In genomic region chr17:35816723-35817122, GRCh38 we compare ENCODE assay signal across 23 cellular contexts. TPM values are rescaled to one million over a fixed set of nuclear protein-coding genes. Genes with fewer than 3 reads are reported as not detected.
DNase-seq lines count a peak whose midpoint lies in the region; ATAC-seq and TF ChIP-seq lines count a peak whose summit lies in the region.
"Had no signal": no experiment of that assay in that cellular context is flagged by ENCODE, and none has a peak within 500 bp of the region (broad histone marks: within the 10 kb centered on the region; RNA-seq: fewer than 3 reads in every experiment).

No MANE protein-coding gene starts in this region.

- no TSS peak for BruUV-seq in IMR-90 (replicated peaks; lab: Mats Ljungman, UMichigan)

- no peak for DNase-seq in CD4-positive, CD25-positive, alpha-beta regulatory T cell
- DNase-seq in IMR-90, result no peak
- no peak for DNase-seq in immature natural killer cell
- no peak for DNase-seq in trophoblast cell
- no peak for DNase-seq in GM19238 (ENCODE audit: insufficient read length, low spot score)
- no peak for DNase-seq in GF-D8 (lab: John Stamatoyannopoulos, UW)
- DNase-seq in GM13976 (ENCODE audit: low spot score), result no peak
- DNase-seq: BE2C, COR-L47, DND-41, KBM-7, NCI-H1105, NCI-H146, NCI-H2029, NCI-H2227 treated with DMSO at 0.1 percent for 48 hours, NCI-H510A treated with DMSO at 0.1 percent for 48 hours, NCI-H774, SIG-M5, SK-N-SH had no signal

- ATAC-seq in CD4-positive, CD25-positive, alpha-beta regulatory T cell (ENCODE audit: low read depth in 2 of 2), result no peak
- no peak; the same call in 1 of the 2 replicates for ATAC-seq in IMR-90 (ENCODE audit: low read depth)
- ATAC-seq: HCT116, Panc1 had no signal

- no peak for TF ChIP-seq CTCF in IMR-90 (conservative IDR thresholded peaks at IDR 0.05; ENCODE audit: low read depth, low read length)
- no peak for TF ChIP-seq CTCF in GM13976 (IDR thresholded peaks at IDR 0.05; ENCODE audit: borderline replicate concordance, control extremely low read depth, extremely low read depth, insufficient read depth, missing control alignments)

- H3K18ac ChIP-seq in IMR-90 (ENCODE audit: low read depth, low read length) (no peak overlapping the region), trophoblast cell (ENCODE audit: low read length) (no peak overlapping the region)

- POLR2A ChIA-PET in IMR-90 (lab: Charles Lee; ENCODE audit: unreplicated experiment), result no interaction called here

- H3K27me3 ChIP-seq in CD4-positive, CD25-positive, alpha-beta regulatory T cell (ENCODE audit: control insufficient read depth, insufficient read depth, low read length), result no peaks in the 10 kb centered on the region
- H3K27me3 ChIP-seq in IMR-90 (ENCODE audit: control insufficient read depth, insufficient read depth, low read length), result no peaks in the 10 kb centered on the region
- no peaks in the 10 kb centered on the region for H3K27me3 ChIP-seq in trophoblast cell (ENCODE audit: insufficient read depth, low read length)
- H3K27me3 ChIP-seq: BE2C had no signal

- peak overlapping the region; percentile 7 for H3K4me3 ChIP-seq in CD4-positive, CD25-positive, alpha-beta regulatory T cell (ENCODE audit: low read depth, low read length)
- no peak overlapping the region for H3K4me3 ChIP-seq in IMR-90 (ENCODE audit: insufficient read depth, low read depth, low read length)
- H3K4me3 ChIP-seq in trophoblast cell (ENCODE audit: low read depth, low read length), result no peak overlapping the region

- H4K20me1 ChIP-seq in IMR-90 (ENCODE audit: insufficient read depth, low read length), result peaks cover 78% of the 10 kb centered on the region

- peak overlapping the region in 1 of 3 donors; percentile 10 for H3K27ac Mint-ChIP-seq in CD4-positive, CD25-positive, alpha-beta regulatory T cell
- H3K27ac Mint-ChIP-seq in immature natural killer cell, result peak overlapping the region in 4 of 6 donors; percentile 19 to 49 (median 38)

- peaks cover 29 to 70% (median 53%) of the 10 kb centered on the region in 4 donors for H3K4me1 Mint-ChIP-seq in CD4-positive, CD25-positive, alpha-beta regulatory T cell
- H3K4me1 Mint-ChIP-seq in immature natural killer cell, result peaks cover 52 to 86% of the 10 kb centered on the region in 2 donors

- H2AK5ac ChIP-seq in IMR-90 (ENCODE audit: low read depth, low read length) (no peak overlapping the region), trophoblast cell (ENCODE audit: low read length) (no peak overlapping the region)

- WGBS in IMR-90 (ENCODE audit: extremely low coverage in 2 of 2, insufficient read length in 1 of 2), 2 experiments, result 100% methylated on average over 1 of the region's 5 CpGs; no CpG with 5 or more reads in 1 of the 2 experiments
- no CpG with 5 or more reads among the region's 5 CpGs for WGBS in trophoblast cell (ENCODE audit: extremely low coverage, insufficient coverage, insufficient read length)

- in situ Hi-C loops in IMR-90 (cut with MboI; ENCODE audit: low sequenced_read_pairs) (no loop called here), GM13976 (cut with MboI; ENCODE audit: low sequenced_read_pairs, unreplicated experiment) (no loop called here)

- no peaks in the 10 kb centered on the region for H3K9me3 ChIP-seq in CD4-positive, CD25-positive, alpha-beta regulatory T cell (ENCODE audit: control insufficient read depth in 2 of 2, low read length in 2 of 2)
- no peaks in the 10 kb centered on the region for H3K9me3 ChIP-seq in IMR-90 (ENCODE audit: control insufficient read depth, insufficient read depth, low read length)
- no peaks in the 10 kb centered on the region for H3K9me3 ChIP-seq in trophoblast cell (ENCODE audit: insufficient read depth, low read depth, low read length)
- H3K9me3 ChIP-seq: BE2C, SK-N-SH had no signal

- H4K8ac ChIP-seq in IMR-90 (ENCODE audit: low read depth in 2 of 2, low read length in 2 of 2) (no peak overlapping the region), trophoblast cell (ENCODE audit: low read depth, low read length) (no peak overlapping the region)

- H2BK12ac ChIP-seq in trophoblast cell (ENCODE audit: low read length), result no peak overlapping the region

- no peak overlapping the region for H3K4ac ChIP-seq in IMR-90 (ENCODE audit: low read depth, low read length)
- peak overlapping the region; percentile 24 for H3K4ac ChIP-seq in trophoblast cell (ENCODE audit: low read depth, low read length)

- dilution Hi-C loops in IMR-90 (cut with HindIII; ENCODE audit: low sequenced_read_pairs, unreplicated experiment), result no loop called here

- H3K9me1 ChIP-seq in IMR-90 (ENCODE audit: insufficient read depth, low read length), result peaks cover 9% of the 10 kb centered on the region

- no peak overlapping the region for H2BK15ac ChIP-seq in IMR-90 (ENCODE audit: low read depth, low read length)

- peaks cover 11% of the 10 kb centered on the region for H3K79me2 ChIP-seq in trophoblast cell (ENCODE audit: control insufficient read depth, insufficient read depth, low read length, poor library complexity)

- H3K9me3 Mint-ChIP-seq in CD4-positive, CD25-positive, alpha-beta regulatory T cell, result no peaks in the 10 kb centered on the region
- H3K9me3 Mint-ChIP-seq in immature natural killer cell, result no peaks in the 10 kb centered on the region

- CTCF ChIA-PET in IMR-90 (lab: Yijun Ruan, JAX), result interaction anchor here (0.5 to 1.2 kb wide), 8 partner anchors 11 to 1274 kb away, joined by 3 to 8 read pairs (median 4); no protein-coding TSS in a partner anchor

- peaks cover 33% of the 10 kb centered on the region for H3K4me1 ChIP-seq in CD4-positive, CD25-positive, alpha-beta regulatory T cell (ENCODE audit: control insufficient read depth, insufficient read depth, low read length, poor library complexity, severe bottlenecking)
- H3K4me1 ChIP-seq in IMR-90 (ENCODE audit: control insufficient read depth, insufficient read depth, low read length) (peaks cover 4% of the 10 kb centered on the region; the same call in 1 of the 2 replicates), trophoblast cell (ENCODE audit: control insufficient read depth in 1 of 2, insufficient read depth in 2 of 2, low read length in 2 of 2) (no peaks in the 10 kb centered on the region)

- TF ChIP-seq RAD21 in IMR-90 (IDR thresholded peaks at IDR 0.05; ENCODE audit: low read length), result no peak

- H3K23ac ChIP-seq in IMR-90 (ENCODE audit: low read depth, low read length), result no peak overlapping the region
- no peak overlapping the region for H3K23ac ChIP-seq in trophoblast cell (ENCODE audit: low read length)

- no peak overlapping the region for H4K5ac ChIP-seq in IMR-90 (ENCODE audit: low read depth, low read length)

- peak overlapping the region; percentile 21; the same call in 1 of the 2 replicates for H3K4me2 ChIP-seq in IMR-90 (ENCODE audit: low read depth, low read length)
- H3K4me2 ChIP-seq in trophoblast cell (ENCODE audit: low read length), result no peak overlapping the region
- H3K4me2 ChIP-seq: SK-N-SH had no signal

- H4K12ac ChIP-seq in trophoblast cell (ENCODE audit: low read depth, low read length), result no peak overlapping the region

- H3K14ac ChIP-seq in IMR-90 (replicated peaks; ENCODE audit: low read depth, low read length) (0 out of 2 replicates have a peak overlapping the region, but pooled peaks have one; percentile 39), trophoblast cell (ENCODE audit: low read length) (no peak overlapping the region)

- TF ChIP-seq POLR2A in IMR-90 (IDR thresholded peaks at IDR 0.05; ENCODE audit: low read depth, low read length), result no peak

- no peak overlapping the region for H3K4me3 Mint-ChIP-seq in CD4-positive, CD25-positive, alpha-beta regulatory T cell
- no peak overlapping the region for H3K4me3 Mint-ChIP-seq in immature natural killer cell

- H2AFZ ChIP-seq in IMR-90 (replicated peaks; ENCODE audit: low read length, poor library complexity), result no peak overlapping the region
- no peak overlapping the region for H2AFZ ChIP-seq in trophoblast cell (ENCODE audit: insufficient read depth, low read length, poor library complexity)

- peaks cover 29% of the 10 kb centered on the region for H3K36me3 Mint-ChIP-seq in CD4-positive, CD25-positive, alpha-beta regulatory T cell
- H3K36me3 Mint-ChIP-seq in immature natural killer cell, result peaks cover 4 to 18% (median 11%) of the 10 kb centered on the region in 3 donors

- no peak overlapping the region for H2AK9ac ChIP-seq in IMR-90 (replicated peaks; ENCODE audit: low read depth, low read length, poor library complexity)

- no peak overlapping the region for H3K56ac ChIP-seq in IMR-90 (ENCODE audit: extremely low read depth, insufficient read depth, low read length)

- H2BK20ac ChIP-seq in IMR-90 (ENCODE audit: low read depth, low read length), result no peak overlapping the region

- H2BK120ac ChIP-seq in IMR-90 (ENCODE audit: low read depth, low read length) (no peak overlapping the region), trophoblast cell (ENCODE audit: insufficient read depth, low read length, poor library complexity) (no peak overlapping the region)

- intact Hi-C loops in IMR-90 (cut with micrococcal nuclease), result no loop called here

- H3K9ac ChIP-seq in IMR-90 (ENCODE audit: low read depth, low read length) (no peak overlapping the region), trophoblast cell (ENCODE audit: low read length) (no peak overlapping the region)
- H3K9ac ChIP-seq: SK-N-SH had no signal

- no peak overlapping the region for H3K27ac ChIP-seq in CD4-positive, CD25-positive, alpha-beta regulatory T cell (ENCODE audit: insufficient read depth, low read length, poor library complexity, severe bottlenecking)
- peak overlapping the region; percentile 11; the same call in 1 of the 2 replicates for H3K27ac ChIP-seq in IMR-90 (ENCODE audit: insufficient read depth, low read length)
- H3K27ac ChIP-seq in trophoblast cell (ENCODE audit: low read depth, low read length), result no peak overlapping the region

- H4K91ac ChIP-seq in IMR-90 (ENCODE audit: insufficient read depth, low read depth, low read length), result no peak overlapping the region
- H4K91ac ChIP-seq in trophoblast cell (ENCODE audit: low read depth, low read length), result no peak overlapping the region

- H2BK5ac ChIP-seq in IMR-90 (ENCODE audit: low read depth, low read length, poor library complexity, severe bottlenecking) (no peak overlapping the region), trophoblast cell (ENCODE audit: low read depth, low read length, poor library complexity) (no peak overlapping the region)

- H3K36me3 ChIP-seq in CD4-positive, CD25-positive, alpha-beta regulatory T cell (ENCODE audit: control insufficient read depth, insufficient read depth, low read length), result peaks cover 54% of the 10 kb centered on the region
- H3K36me3 ChIP-seq in IMR-90 (ENCODE audit: control insufficient read depth, insufficient read depth, low read length), result peaks cover 18% of the 10 kb centered on the region
- peaks cover 8 to 19% of the 10 kb centered on the region in 2 experiments for H3K36me3 ChIP-seq in trophoblast cell (ENCODE audit: control insufficient read depth in 1 of 2, insufficient read depth in 2 of 2, low read length in 2 of 2)

- no peaks in the 10 kb centered on the region for H3K27me3 Mint-ChIP-seq in CD4-positive, CD25-positive, alpha-beta regulatory T cell
- H3K27me3 Mint-ChIP-seq in immature natural killer cell (ENCODE audit: low read depth in 3 of 3), result no peaks in the 10 kb centered on the region

- H3K79me1 ChIP-seq in IMR-90 (ENCODE audit: low read depth in 1 of 2, low read length in 2 of 2), result peaks cover 4 to 50% of the 10 kb centered on the region in 2 experiments
- H3K79me1 ChIP-seq in trophoblast cell (ENCODE audit: low read length), result no peaks in the 10 kb centered on the region

RNA-seq across cellular contexts. Expression of gene TAF15, which starts 7.4 kb away (rescaled TPM):
- 186 TPM for total RNA-seq in CD4-positive, CD25-positive, alpha-beta regulatory T cell
- 10 to 100 TPM in 3 of 4 donors, 1 to 10 TPM in 1; 8.8 to 19.8 (median 15.0) TPM for polyA plus RNA-seq in CD4-positive, CD25-positive, alpha-beta regulatory T cell
- total RNA-seq in IMR-90 (2012; rRNA removed), result 46.8 and 47.2 TPM in 2 replicates
- polyA plus RNA-seq in IMR-90 (2012; rRNA removed), result 69.8 and 98.0 TPM in 2 replicates
- polyA plus RNA-seq in IMR-90 (2012; cell fraction: cytosol; rRNA removed), result 24.8 and 31.2 TPM in 2 replicates
- 16.5 and 67.6 TPM in 2 replicates for polyA plus RNA-seq in IMR-90 (2012; cell fraction: nucleus; rRNA removed; ENCODE audit: low replicate concordance)
- polyA plus RNA-seq in immature natural killer cell, result 10 to 100 TPM in 2 of 3 donors, 1 to 10 TPM in 1; 9.4 to 35.5 (median 10.3) TPM
- polyA plus RNA-seq in trophoblast cell (2013), result 113 and 125 TPM in 2 replicates

RNA-seq across cellular contexts. Expression of gene MMP28, which starts 21.3 kb away (rescaled TPM):
- not detected for total RNA-seq in CD4-positive, CD25-positive, alpha-beta regulatory T cell
- polyA plus RNA-seq in CD4-positive, CD25-positive, alpha-beta regulatory T cell, result 1 to 10 TPM in 2 of 4 donors, under 1 TPM in 1, not detected in 1; 0.80 to 4.3 (median 2.7) TPM
- 0.18 TPM in 1 of 2 replicates, not detected in the other for total RNA-seq in IMR-90 (2012; rRNA removed)
- not detected in 2 replicates for polyA plus RNA-seq in IMR-90 (2012; rRNA removed)
- 0.08 TPM in 1 of 2 replicates, not detected in the other for polyA plus RNA-seq in IMR-90 (2012; cell fraction: cytosol; rRNA removed)
- polyA plus RNA-seq in IMR-90 (2012; cell fraction: nucleus; rRNA removed; ENCODE audit: low replicate concordance), result not detected in 2 replicates
- polyA plus RNA-seq in immature natural killer cell, result not detected
- polyA plus RNA-seq in trophoblast cell (2013), result 10.9 and 11.5 TPM in 2 replicates
- total RNA-seq: A673, H1 had no signal
- polyA plus RNA-seq: H1 had no signal

RNA-seq across cellular contexts. Expression of gene HEATR9, which starts 52.0 kb away (rescaled TPM):
- not detected for total RNA-seq in CD4-positive, CD25-positive, alpha-beta regulatory T cell
- polyA plus RNA-seq in CD4-positive, CD25-positive, alpha-beta regulatory T cell, result not detected
- not detected in 2 replicates for total RNA-seq in IMR-90 (2012; rRNA removed)
- polyA plus RNA-seq in IMR-90 (2012; rRNA removed) (not detected in 2 replicates), immature natural killer cell (under 1 TPM in 2 of 3 donors, not detected in 1; 0.11 to 0.19 TPM)
- polyA plus RNA-seq in IMR-90 (2012; cell fraction: cytosol; rRNA removed), result not detected in 2 replicates
- polyA plus RNA-seq in IMR-90 (2012; cell fraction: nucleus; rRNA removed; ENCODE audit: low replicate concordance), result not detected in 2 replicates
- 0.04 TPM in 1 of 2 replicates, not detected in the other for polyA plus RNA-seq in trophoblast cell (2013)
- total RNA-seq: A673, H1 had no signal
- polyA plus RNA-seq: H1, SK-N-SH had no signal

RNA-seq across cellular contexts. Expression of gene C17orf50, which starts 56.0 kb away (rescaled TPM):
- not detected for total RNA-seq in CD4-positive, CD25-positive, alpha-beta regulatory T cell
- polyA plus RNA-seq in CD4-positive, CD25-positive, alpha-beta regulatory T cell, result not detected
- total RNA-seq in IMR-90 (2012; rRNA removed), result not detected in 2 replicates
- polyA plus RNA-seq in IMR-90 (2012; rRNA removed), result not detected in 2 replicates
- polyA plus RNA-seq in IMR-90 (2012; cell fraction: cytosol; rRNA removed), result not detected in 2 replicates
- polyA plus RNA-seq in IMR-90 (2012; cell fraction: nucleus; rRNA removed; ENCODE audit: low replicate concordance), result not detected in 2 replicates
- under 1 TPM in 2 of 3 donors, not detected in 1; 0.28 to 0.34 TPM for polyA plus RNA-seq in immature natural killer cell
- 0.05 TPM in 1 of 2 replicates, not detected in the other for polyA plus RNA-seq in trophoblast cell (2013)
- total RNA-seq: A673, H1 had no signal
